15 cellular contexts compared by ENCODE assay signal in the genomic region with DNA sequence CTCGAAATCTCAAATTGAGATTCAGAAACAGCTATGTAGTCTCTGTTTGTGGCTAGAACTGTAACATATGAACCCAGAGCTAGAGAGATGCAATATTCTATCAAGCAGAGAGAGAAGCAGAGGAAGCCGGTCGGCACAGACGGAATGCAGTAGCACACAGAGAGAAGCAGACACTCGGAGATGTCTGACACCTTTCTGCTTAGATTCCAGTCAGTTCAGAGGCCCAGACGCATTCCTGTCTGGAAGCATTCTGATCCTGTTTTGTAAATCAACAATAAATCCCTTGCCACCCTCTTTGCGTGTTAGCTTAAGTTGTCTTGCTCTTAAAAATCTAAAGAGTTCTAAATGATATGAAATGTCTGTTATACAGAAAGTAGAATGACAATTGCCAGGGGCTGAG. TPM values are rescaled to one million over a fixed set of nuclear protein-coding genes. Genes with fewer than 3 reads are reported as not detected.
DNase-seq lines count a peak whose midpoint lies in the region; ATAC-seq and TF ChIP-seq lines count a peak whose summit lies in the region.
"Had no signal": no experiment of that assay in that cellular context is flagged by ENCODE, and none has a peak within 500 bp of the region (broad histone marks: within the 10 kb centered on the region; RNA-seq: fewer than 3 reads in every experiment).

No MANE protein-coding gene starts in this region.

- H3K4me3 ChIP-seq in GM23338 = no peak overlapping the region
- no peak overlapping the region for H3K4me3 ChIP-seq in mesenchymal stem cell (ENCODE audit: insufficient read depth in 1 of 2, low read depth in 1 of 2, low read length in 2 of 2)
- no peak overlapping the region for H3K4me3 ChIP-seq in trophoblast cell (ENCODE audit: low read depth, low read length)
- H3K4me3 ChIP-seq: GM23248, HAP-1 had no signal

- no peaks in the 10 kb centered on the region for H3K36me3 Mint-ChIP-seq in GM23338 (ENCODE audit: low read depth)
- no peaks in the 10 kb centered on the region for H3K36me3 Mint-ChIP-seq in chondrocyte (ENCODE audit: low read depth)
- H3K36me3 Mint-ChIP-seq: CD4-positive, alpha-beta memory T cell had no signal

- H4K12ac ChIP-seq in trophoblast cell (ENCODE audit: low read depth, low read length) = no peak overlapping the region

- H3K9me3 Mint-ChIP-seq in GM23338 (no peaks in the 10 kb centered on the region), chondrocyte (ENCODE audit: low read depth) (no peaks in the 10 kb centered on the region)
- H3K9me3 Mint-ChIP-seq: CD4-positive, alpha-beta memory T cell; HFFc6 had no signal

- no peak overlapping the region for H2BK5ac ChIP-seq in mesenchymal stem cell (ENCODE audit: low read depth, low read length, poor library complexity, severe bottlenecking)
- H2BK5ac ChIP-seq in trophoblast cell (ENCODE audit: low read depth, low read length, poor library complexity) = no peak overlapping the region

- H2AK5ac ChIP-seq in mesenchymal stem cell (ENCODE audit: low read length, severe bottlenecking) = no peak overlapping the region
- no peak overlapping the region for H2AK5ac ChIP-seq in trophoblast cell (ENCODE audit: low read length)

- TF ChIP-seq CTCF in GM23338 (conservative IDR thresholded peaks at IDR 0.05; ENCODE audit: low read depth in 2 of 2) = no peak
- no peak for TF ChIP-seq CTCF in chondrocyte (IDR thresholded peaks at IDR 0.05)

- H3K14ac ChIP-seq in mesenchymal stem cell (ENCODE audit: low read length in 2 of 2) (no peak overlapping the region), trophoblast cell (ENCODE audit: low read length) (no peak overlapping the region)

- no peak overlapping the region for H2BK12ac ChIP-seq in mesenchymal stem cell (ENCODE audit: low read length in 2 of 2)
- no peak overlapping the region for H2BK12ac ChIP-seq in trophoblast cell (ENCODE audit: low read length)

- H3K79me1 ChIP-seq in mesenchymal stem cell (replicated peaks; ENCODE audit: low read length, poor library complexity, severe bottlenecking) (no peaks in the 10 kb centered on the region), trophoblast cell (ENCODE audit: low read length) (peaks cover 9% of the 10 kb centered on the region)

- H2BK120ac ChIP-seq in mesenchymal stem cell (ENCODE audit: low read depth, low read length) = no peak overlapping the region
- no peak overlapping the region for H2BK120ac ChIP-seq in trophoblast cell (ENCODE audit: insufficient read depth, low read length, poor library complexity)

- no peaks in the 10 kb centered on the region for H4K20me1 ChIP-seq in GM23338 (replicated peaks; ENCODE audit: insufficient read depth)

- H3K18ac ChIP-seq in mesenchymal stem cell (ENCODE audit: low read depth in 1 of 2, low read length in 2 of 2) (no peak overlapping the region), trophoblast cell (ENCODE audit: low read length) (no peak overlapping the region)

- H4K8ac ChIP-seq in mesenchymal stem cell (ENCODE audit: low read length) (no peak overlapping the region), trophoblast cell (ENCODE audit: low read depth, low read length) (no peak overlapping the region)

- no peaks in the 10 kb centered on the region for H3F3A ChIP-seq in GM23338 (replicated peaks; ENCODE audit: low read depth)

- ATAC-seq in GM23338 (no peak), GM21360 (IDR thresholded peaks at IDR 0.05; ENCODE audit: unreplicated experiment) (no peak), GM19467 (IDR thresholded peaks at IDR 0.05; ENCODE audit: unreplicated experiment) (no peak), left lobe of liver (no peak)

- H3K9ac ChIP-seq in mesenchymal stem cell (ENCODE audit: low read length) (no peak overlapping the region), trophoblast cell (ENCODE audit: low read length) (no peak overlapping the region)
- H3K9ac ChIP-seq: GM23248 had no signal

- no peak overlapping the region for H4K91ac ChIP-seq in mesenchymal stem cell (ENCODE audit: low read length)
- no peak overlapping the region for H4K91ac ChIP-seq in trophoblast cell (ENCODE audit: low read depth, low read length)

- H3K4me3 Mint-ChIP-seq in GM23338 (no peak overlapping the region), chondrocyte (ENCODE audit: unreplicated experiment) (no peak overlapping the region)
- H3K4me3 Mint-ChIP-seq: B cell; CD4-positive, alpha-beta memory T cell; HFFc6 had no signal

- H3K9me2 ChIP-seq in GM23338 (ENCODE audit: insufficient read depth) = no peaks in the 10 kb centered on the region; the same call in 1 of the 2 replicates

- peaks cover 18% of the 10 kb centered on the region; the same call in 2 of the 3 replicates for H3K4me1 Mint-ChIP-seq in GM23338
- H3K4me1 Mint-ChIP-seq in chondrocyte (ENCODE audit: low read depth) = peaks cover 53% of the 10 kb centered on the region
- H3K4me1 Mint-ChIP-seq: CD4-positive, alpha-beta memory T cell had no signal

- H3K9me3 ChIP-seq in mesenchymal stem cell (ENCODE audit: control insufficient read depth, low read length) (no peaks in the 10 kb centered on the region), trophoblast cell (ENCODE audit: insufficient read depth, low read depth, low read length) (no peaks in the 10 kb centered on the region)
- H3K9me3 ChIP-seq: HAP-1 had no signal

- H3K27ac Mint-ChIP-seq in GM23338 (no peak overlapping the region), chondrocyte (ENCODE audit: unreplicated experiment) (peak overlapping the region; percentile 72)
- H3K27ac Mint-ChIP-seq: B cell; CD4-positive, alpha-beta memory T cell; HFFc6 had no signal

- no peak overlapping the region for H3K23ac ChIP-seq in mesenchymal stem cell (ENCODE audit: low read length in 2 of 2)
- H3K23ac ChIP-seq in trophoblast cell (ENCODE audit: low read length) = no peak overlapping the region

- H2BK15ac ChIP-seq in mesenchymal stem cell (ENCODE audit: low read depth, poor library complexity, severe bottlenecking) = no peak overlapping the region

- peaks cover 25% of the 10 kb centered on the region for H3K4me1 ChIP-seq in GM23338 (ENCODE audit: insufficient read depth)
- H3K4me1 ChIP-seq in mesenchymal stem cell (ENCODE audit: control insufficient read depth, insufficient read depth, low read depth, low read length) = no peaks in the 10 kb centered on the region
- H3K4me1 ChIP-seq in trophoblast cell (ENCODE audit: control insufficient read depth in 1 of 2, insufficient read depth in 2 of 2, low read length in 2 of 2) = peaks cover 6 to 8% of the 10 kb centered on the region in 2 experiments

- DNase-seq in GM23338 (ENCODE audit: low spot score) (no peak), chondrocyte (ENCODE audit: low spot score) (no peak), mesenchymal stem cell (no peak), trophoblast cell (peak in 1 of 2 donors; percentile 21), left lobe of liver (ENCODE audit: low spot score) (no peak)
- DNase-seq: C1 segment of cervical spinal cord; CD4-positive, alpha-beta memory T cell; DMS79; GM23248; HFFc6 had no signal

- H3K36me3 ChIP-seq in GM23338 (ENCODE audit: insufficient read depth) (no peaks in the 10 kb centered on the region), mesenchymal stem cell (ENCODE audit: control insufficient read depth in 1 of 2, insufficient read depth in 2 of 2, low read depth in 1 of 2, low read length in 2 of 2) (no peaks in the 10 kb centered on the region), trophoblast cell (ENCODE audit: control insufficient read depth in 1 of 2, insufficient read depth in 2 of 2, low read length in 2 of 2) (no peaks in the 10 kb centered on the region)
- H3K36me3 ChIP-seq: HAP-1 had no signal

- H3K27ac ChIP-seq in GM23338 (ENCODE audit: low read depth) = no peak overlapping the region
- peak overlapping the region; percentile 21 for H3K27ac ChIP-seq in mesenchymal stem cell (ENCODE audit: low read length, poor library complexity, severe bottlenecking)
- peak overlapping the region; percentile 24 for H3K27ac ChIP-seq in trophoblast cell (ENCODE audit: low read depth, low read length)
- H3K27ac ChIP-seq: GM23248, HL-60 had no signal

- H3K27me3 Mint-ChIP-seq in GM23338 (ENCODE audit: insufficient read depth, low read depth, poor library complexity) (no peaks in the 10 kb centered on the region), chondrocyte (ENCODE audit: low read depth) (no peaks in the 10 kb centered on the region)

- H3K79me2 ChIP-seq in GM23338 (replicated peaks; ENCODE audit: insufficient read depth) (no peaks in the 10 kb centered on the region), trophoblast cell (ENCODE audit: control insufficient read depth, insufficient read depth, low read length, poor library complexity) (no peaks in the 10 kb centered on the region)

- 0 out of 2 replicates have a peak overlapping the region, but pooled peaks have one; percentile 25 for H2AFZ ChIP-seq in GM23338
- no peak overlapping the region for H2AFZ ChIP-seq in mesenchymal stem cell (ENCODE audit: low read depth, low read length)
- no peak overlapping the region for H2AFZ ChIP-seq in trophoblast cell (ENCODE audit: insufficient read depth, low read length, poor library complexity)
- H2AFZ ChIP-seq: GM23248 had no signal

- H3K4ac ChIP-seq in mesenchymal stem cell (ENCODE audit: low read depth in 1 of 2, low read length in 2 of 2) = no peak overlapping the region
- H3K4ac ChIP-seq in trophoblast cell (ENCODE audit: low read depth, low read length) = no peak overlapping the region

- WGBS in mesenchymal stem cell = 58% methylated on average over 7 of the region's 7 CpGs
- WGBS in trophoblast cell (ENCODE audit: extremely low coverage, insufficient coverage, insufficient read length) = no CpG with 5 or more reads among the region's 7 CpGs

- H3K27me3 ChIP-seq in GM23338 (ENCODE audit: insufficient read depth) (no peaks in the 10 kb centered on the region), mesenchymal stem cell (ENCODE audit: control insufficient read depth in 1 of 2, insufficient read depth in 1 of 2, low read length in 2 of 2) (peaks cover 0 to 40% of the 10 kb centered on the region in 2 experiments), trophoblast cell (ENCODE audit: insufficient read depth, low read length) (no peaks in the 10 kb centered on the region)

- no peak overlapping the region for H3K4me2 ChIP-seq in GM23338
- no peak overlapping the region for H3K4me2 ChIP-seq in mesenchymal stem cell (ENCODE audit: low read length, poor library complexity, severe bottlenecking)
- no peak overlapping the region for H3K4me2 ChIP-seq in trophoblast cell (ENCODE audit: low read length)

TF ChIP-seq in GM23338, 12 proteins besides CTCF, POLR2A, EP300 and RAD21:
- TF ChIP-seq STAT1 (IDR thresholded peaks at IDR 0.05; ENCODE audit: unreplicated experiment) = no peak
TF ChIP-seq in GM23338: peak in this region for 0.

RNA-seq across cellular contexts. Expression of a gene that starts 27.4 kb away (rescaled TPM):
- total RNA-seq in GM23338 (2014; rRNA removed; shearing (Covaris generic)) = 24.0 and 29.7 TPM in 2 replicates
- 3.6 and 4.8 TPM in 2 replicates for polyA plus RNA-seq in GM23338 (2016; fragmentation: Nextera tagmentation; extraction: Ambion mirVana)
- total RNA-seq in chondrocyte = 65.1 to 99.7 TPM (median 66.0 TPM) in 3 replicates
- polyA plus RNA-seq in mesenchymal stem cell (2013, experiment 1 of 2) = 10.4 TPM
- 10.2 TPM for polyA plus RNA-seq in mesenchymal stem cell (2013, experiment 2 of 2)
- 2.0 and 2.4 TPM in 2 replicates for polyA plus RNA-seq in trophoblast cell (2013)
- 1.3 TPM for total RNA-seq in left lobe of liver
- total RNA-seq: GM23248 had no signal
- polyA plus RNA-seq: GM23248 had no signal

Comparison
In these comparisons a context has a peak if more than half of its experiments do, and no peak if none do; other contexts are left out.
1. RNA of a gene that starts 27.4 kb away (total RNA-seq): 65.1 to 99.7 TPM in chondrocyte and 24.0 to 29.7 TPM in GM23338; 1.3 TPM in left lobe of liver (single experiment); every median in the first group is over 10 times any median in the second.